In genomic region chr1:193059282-193060225, GRCh38 we compare ENCODE assay signal across 1 cellular context.
TF ChIP-seq lines count a peak whose summit lies in the region.

Gene RO60, plus strand, starts transcription at chr1:193059612. Its CDS starts 9,443 bp downstream, at chr1:193069055.
Gene UCHL5, minus strand, starts transcription at chr1:193059360. Its CDS starts 100 bp downstream, at chr1:193059260.

TF ChIP-seq in GM12878, 131 proteins besides CTCF, POLR2A, EP300 and RAD21 (continued from another document and continues in another):
- TF ChIP-seq MTA2 (IDR thresholded peaks at IDR 0.05; ENCODE audit: low read depth) (peak; percentile 9; the same call in 1 of the 2 replicates), TCF7 (IDR thresholded peaks at IDR 0.05; ENCODE audit: borderline replicate concordance) (no peak), ZNF622 (IDR thresholded peaks at IDR 0.05) (no peak), SREBF1 (IDR thresholded peaks at IDR 0.05; ENCODE audit: low read length) (peak; percentile 52; the same call in 1 of the 2 replicates), CBFB (IDR thresholded peaks at IDR 0.05; ENCODE audit: low read depth) (peak; percentile 71; the same call in 1 of the 2 replicates), ZBTB40 (IDR thresholded peaks at IDR 0.05; ENCODE audit: borderline replicate concordance) (peak; percentile 72; the same call in 1 of the 2 replicates), STAT3 (IDR thresholded peaks at IDR 0.05; ENCODE audit: low read depth, low read length) (no peak), ZBTB4 (CRISPR knock-in tag; IDR thresholded peaks at IDR 0.05) (no peak), BACH1 (IDR thresholded peaks at IDR 0.05; ENCODE audit: borderline replicate concordance) (peak; percentile 61), SIX5 (IDR thresholded peaks at IDR 0.05; ENCODE audit: low read depth, low read length, severe bottlenecking) (peak; percentile 43), PRDM15 (CRISPR knock-in tag; IDR thresholded peaks at IDR 0.05) (no peak), NFXL1 (IDR thresholded peaks at IDR 0.05; ENCODE audit: borderline replicate concordance) (no peak), E2F4 (IDR thresholded peaks at IDR 0.05; ENCODE audit: low read depth, low read length) (peak; percentile 88), IKZF1 (conservative IDR thresholded peaks at IDR 0.05) (peak; percentile 93), ATF2 (IDR thresholded peaks at IDR 0.05; ENCODE audit: low read length) (peak; percentile 73; the same call in 1 of the 2 replicates), CHD4 (IDR thresholded peaks at IDR 0.05) (no peak), SMARCA5 (IDR thresholded peaks at IDR 0.05) (peak; percentile 33; the same call in 1 of the 2 replicates), RAD51 (IDR thresholded peaks at IDR 0.05) (peak; percentile 20; the same call in 1 of the 2 replicates), TARDBP (IDR thresholded peaks at IDR 0.05; ENCODE audit: borderline replicate concordance) (peak; percentile 78), RB1 (IDR thresholded peaks at IDR 0.05; ENCODE audit: borderline replicate concordance) (peak; percentile 93; the same call in 1 of the 2 replicates), SMAD5 (IDR thresholded peaks at IDR 0.05; ENCODE audit: low read depth) (peak; percentile 89; the same call in 1 of the 2 replicates), BCL11A (IDR thresholded peaks at IDR 0.05; ENCODE audit: low read depth, low read length) (no peak), ZNF274 (IDR thresholded peaks at IDR 0.05; ENCODE audit: insufficient read depth, insufficient read length) (no peak), CREM (IDR thresholded peaks at IDR 0.05; ENCODE audit: low read depth) (peak; percentile 99), HDGF (IDR thresholded peaks at IDR 0.05) (peak; percentile 85; the same call in 1 of the 2 replicates), NR2F1 (conservative IDR thresholded peaks at IDR 0.05) (no peak; the same call in 1 of the 2 replicates), ZBTB33 (IDR thresholded peaks at IDR 0.05) (no peak), MEF2A (IDR thresholded peaks at IDR 0.05; ENCODE audit: insufficient read depth, low read depth, low read length) (peak; percentile 66; the same call in 1 of the 2 replicates), RFX5 (IDR thresholded peaks at IDR 0.05; ENCODE audit: low read depth, low read length) (peak; percentile 49; the same call in 1 of the 2 replicates), E4F1 (IDR thresholded peaks at IDR 0.05; ENCODE audit: borderline replicate concordance, partially characterized antibody) (peak; percentile 40), EGR1 (IDR thresholded peaks at IDR 0.05; ENCODE audit: borderline replicate concordance in 1 of 2, low read depth in 2 of 2, low read length in 2 of 2) (no peak; a peak in 1 of 3 replicates), NFIC (IDR thresholded peaks at IDR 0.05; ENCODE audit: low read depth, low read length) (0 out of 2 replicates have a peak, but pooled peaks have one; percentile 1), CBX3 (IDR thresholded peaks at IDR 0.05; ENCODE audit: borderline replicate concordance, low read depth) (no peak), ZNF592 (IDR thresholded peaks at IDR 0.05) (no peak), CHD2 (IDR thresholded peaks at IDR 0.05; ENCODE audit: borderline replicate concordance, low read depth, low read length) (peak; percentile 87)
